14 cellular contexts compared by ENCODE assay signal in genomic region chr7:826230-826905, GRCh38. TPM values are rescaled to one million over a fixed set of nuclear protein-coding genes. Genes with fewer than 3 reads are reported as not detected.
DNase-seq lines count a peak whose midpoint lies in the region; ATAC-seq, FAIRE-seq and TF ChIP-seq lines count a peak whose summit lies in the region.
"Had no signal": no experiment of that assay in that cellular context is flagged by ENCODE, and none has a peak within 500 bp of the region (broad histone marks: within the 10 kb centered on the region; RNA-seq: fewer than 3 reads in every experiment).

No MANE protein-coding gene starts in this region.

- no peak overlapping the region for H3K4me2 ChIP-seq in neural progenitor cell

- peaks cover 0 to 5% (median 0%) of the 10 kb centered on the region in 9 donors for H3K36me3 ChIP-seq in heart left ventricle
- H3K36me3 ChIP-seq in endodermal cell (ENCODE audit: control insufficient read depth, insufficient read depth, low read length): peaks cover 13% of the 10 kb centered on the region
- no peaks in the 10 kb centered on the region for H3K36me3 ChIP-seq in neural progenitor cell
- H3K36me3 ChIP-seq: neutrophil had no signal

- no peak overlapping the region for H3K9ac ChIP-seq in endodermal cell (ENCODE audit: extremely low read depth, low read length, poor library complexity, severe bottlenecking)
- H3K9ac ChIP-seq in neural progenitor cell: no peak overlapping the region

- no peaks in the 10 kb centered on the region for H3K9me3 Mint-ChIP-seq in endodermal cell
- H3K9me3 Mint-ChIP-seq in neural progenitor cell: no peaks in the 10 kb centered on the region
- H3K9me3 Mint-ChIP-seq: activated T-helper 1 cell treated with anti-CD3 and anti-CD28 coated beads, Interleukin-12 subunit alpha, Interleukin-12 subunit beta, Interleukin-2, Interleukin-4 antibody, amounts not matched to agents 30 ng/mL and 10 ng/mL and 1 ng/mL, durations not matched to agents 14 hours and 24 hours and 36 hours; stimulated activated naive CD8-positive, alpha-beta T cell treated with anti-CD3 and anti-CD28 coated beads, Interleukin-15, amount 100 ng/mL, for 72 hours had no signal

- H3K27ac ChIP-seq in heart left ventricle (peak overlapping the region; percentile 25 to 78 (median 66)), endodermal cell (ENCODE audit: low read depth, low read length) (peak overlapping the region; percentile 73), neural progenitor cell (no peak overlapping the region)
- H3K27ac ChIP-seq: neutrophil had no signal

- H3K4me3 ChIP-seq in heart left ventricle: peak overlapping the region in 1 of 12 donors; percentile 6
- H3K4me3 ChIP-seq in endodermal cell (ENCODE audit: low read length): no peak overlapping the region
- H3K4me3 ChIP-seq in neural progenitor cell: no peak overlapping the region

- no peak for TF ChIP-seq CTCF in heart left ventricle (IDR thresholded peaks at IDR 0.05)
- no peak for TF ChIP-seq CTCF in endodermal cell (conservative IDR thresholded peaks at IDR 0.05)
- TF ChIP-seq CTCF in neural progenitor cell (IDR thresholded peaks at IDR 0.05): no peak

- intact Hi-C loops in heart left ventricle (cut with DNase I): no loop called here
- intact Hi-C loops in cardiac septum (cut with DNase I): no loop called here

- H3F3A ChIP-seq in neural progenitor cell (ENCODE audit: low read depth): no peaks in the 10 kb centered on the region

- peaks cover 100% of the 10 kb centered on the region for H3K79me2 ChIP-seq in neural progenitor cell (ENCODE audit: low read depth)

- H3K27ac Mint-ChIP-seq in endodermal cell (peak overlapping the region; percentile 89), neural progenitor cell (peak overlapping the region; percentile 54)
- H3K27ac Mint-ChIP-seq: activated T-helper 1 cell treated with anti-CD3 and anti-CD28 coated beads, Interleukin-12 subunit alpha, Interleukin-12 subunit beta, Interleukin-2, Interleukin-4 antibody, amounts not matched to agents 30 ng/mL and 10 ng/mL and 1 ng/mL, durations not matched to agents 14 hours and 24 hours and 36 hours had no signal

- peaks cover 81% of the 10 kb centered on the region for H4K20me1 ChIP-seq in neural progenitor cell (ENCODE audit: low read depth)

- WGBS in heart left ventricle, 4 donors: 45 to 57% (median 51%) methylated on average over 27 to 29 of the region's 29 CpGs
- 90 to 95% methylated on average over 23 to 29 of the region's 29 CpGs for WGBS in endodermal cell (ENCODE audit: insufficient coverage in 1 of 2, insufficient read length in 1 of 2), 2 experiments

- H3K27me3 ChIP-seq in heart left ventricle (no peaks in the 10 kb centered on the region), endodermal cell (ENCODE audit: control insufficient read depth, insufficient read depth, low read length, poor library complexity, severe bottlenecking) (no peaks in the 10 kb centered on the region), neural progenitor cell (no peaks in the 10 kb centered on the region)

- DNase-seq in heart left ventricle (peak in 1 of 5 donors; percentile 30), cardiac septum (ENCODE audit: low spot score) (no peak), endodermal cell (peak; percentile 54), neural progenitor cell (ENCODE audit: low spot score) (no peak), SKM-1 (lab: John Stamatoyannopoulos, UW; ENCODE audit: unreplicated experiment) (no peak), H54 (ENCODE audit: insufficient read length, low spot score) (no peak), NCI-H1092 (lab: John Stamatoyannopoulos, UW) (no peak)
- DNase-seq: KBM-7; stimulated activated CD4-positive, alpha-beta T cell treated with anti-CD3 and anti-CD28 coated beads, Interleukin-4, amount 100 ng/mL, for 1 hour; stimulated activated naive CD8-positive, alpha-beta T cell treated with anti-CD3 and anti-CD28 coated beads, Interleukin-15, amount 100 ng/mL, for 72 hours had no signal

- H3K4me3 Mint-ChIP-seq in endodermal cell (no peak overlapping the region), neural progenitor cell (no peak overlapping the region)
- H3K4me3 Mint-ChIP-seq: activated T-helper 1 cell treated with anti-CD3 and anti-CD28 coated beads, Interleukin-12 subunit alpha, Interleukin-12 subunit beta, Interleukin-2, Interleukin-4 antibody, amounts not matched to agents 30 ng/mL and 10 ng/mL and 1 ng/mL, durations not matched to agents 14 hours and 24 hours and 36 hours; stimulated activated naive CD8-positive, alpha-beta T cell treated with anti-CD3 and anti-CD28 coated beads, Interleukin-15, amount 100 ng/mL, for 72 hours had no signal

- H2AFZ ChIP-seq in neural progenitor cell (replicated peaks): no peak overlapping the region

- H3K4me1 ChIP-seq in heart left ventricle (peaks cover 17 to 95% (median 77%) of the 10 kb centered on the region in 12 donors), endodermal cell (ENCODE audit: control insufficient read depth, insufficient read depth, low read length) (no peaks in the 10 kb centered on the region), neural progenitor cell (no peaks in the 10 kb centered on the region)

- FAIRE-seq in H54 (lab: Jason Lieb, UNC): no peak
- FAIRE-seq: keratinocyte had no signal

- H3K36me3 Mint-ChIP-seq in endodermal cell (ENCODE audit: low read depth) (peaks cover 37% of the 10 kb centered on the region), neural progenitor cell (peaks cover 14% of the 10 kb centered on the region)

- no peak for TF ChIP-seq POLR2A in heart left ventricle (IDR thresholded peaks at IDR 0.05)
- TF ChIP-seq POLR2A in H54 (IDR thresholded peaks at IDR 0.05; ENCODE audit: low read depth, low read length): no peak

- H3K4me1 Mint-ChIP-seq in endodermal cell (peaks cover 26% of the 10 kb centered on the region), neural progenitor cell (peaks cover 15% of the 10 kb centered on the region)

- no peaks in the 10 kb centered on the region for H3K9me3 ChIP-seq in heart left ventricle
- H3K9me3 ChIP-seq in endodermal cell (ENCODE audit: control insufficient read depth, low read length): no peaks in the 10 kb centered on the region
- no peaks in the 10 kb centered on the region for H3K9me3 ChIP-seq in neural progenitor cell (ENCODE audit: low read depth)
- H3K9me3 ChIP-seq: neutrophil had no signal

- ATAC-seq in heart left ventricle (peak in 1 of 4 donors; percentile 5), HG03378 (IDR thresholded peaks at IDR 0.05; ENCODE audit: unreplicated experiment) (no peak)
- ATAC-seq: stimulated activated naive CD8-positive, alpha-beta T cell treated with anti-CD3 and anti-CD28 coated beads, Interleukin-15, amount 100 ng/mL, for 72 hours had no signal

- no peaks in the 10 kb centered on the region for H3K27me3 Mint-ChIP-seq in endodermal cell (ENCODE audit: insufficient read depth)
- H3K27me3 Mint-ChIP-seq in neural progenitor cell (ENCODE audit: insufficient read depth, low read depth): peaks cover 4% of the 10 kb centered on the region
- H3K27me3 Mint-ChIP-seq: stimulated activated naive CD8-positive, alpha-beta T cell treated with anti-CD3 and anti-CD28 coated beads, Interleukin-15, amount 100 ng/mL, for 72 hours had no signal

RNA-seq across cellular contexts. Expression of gene SUN1, which starts 5.9 kb away (rescaled TPM):
- 100 to 1,000 TPM; 117 to 203 (median 157) TPM for total RNA-seq in heart left ventricle
- 100 to 1,000 TPM; 111 to 148 TPM for polyA plus RNA-seq in heart left ventricle
- 153 TPM for total RNA-seq in cardiac septum
- total RNA-seq in endodermal cell: 100 to 1,000 TPM; 133 to 136 TPM
- polyA plus RNA-seq in endodermal cell (2013, experiment 1 of 2): 114 TPM
- polyA plus RNA-seq in endodermal cell (2013, experiment 2 of 2): 103 TPM
- 104 and 131 TPM in 2 replicates for total RNA-seq in neural progenitor cell (ENCODE audit: low replicate concordance)

RNA-seq across cellular contexts. Expression of gene GET4, which starts 50.0 kb away (rescaled TPM):
- total RNA-seq in heart left ventricle (10 to 100 TPM; 14.6 to 27.3 (median 18.6) TPM), cardiac septum (21.3 TPM), endodermal cell (10 to 100 TPM; 73.3 to 84.3 TPM), neural progenitor cell (ENCODE audit: low replicate concordance) (17.2 and 35.7 TPM in 2 replicates)
- polyA plus RNA-seq in heart left ventricle: 10 to 100 TPM; 19.7 to 34.1 TPM
- 49.1 TPM for polyA plus RNA-seq in endodermal cell (2013, experiment 1 of 2)
- polyA plus RNA-seq in endodermal cell (2013, experiment 2 of 2): 46.6 TPM
